In genomic region chr3:72144773-72145505, GRCh38 we compare ENCODE assay signal across 1 cellular context.
TF ChIP-seq lines count a peak whose summit lies in the region.

No MANE protein-coding gene starts in this region.

TF ChIP-seq in HepG2, 621 proteins besides CTCF, POLR2A, EP300 and RAD21 (continued from another document and continues in another):
- TF ChIP-seq HNF1A (IDR thresholded peaks at IDR 0.05; ENCODE audit: low read depth) (no peak; the same call in 1 of the 2 replicates), HNF1A (CRISPR knock-in tag; IDR thresholded peaks at IDR 0.05; ENCODE audit: borderline replicate concordance) (peak; percentile 78; the same call in 1 of the 2 replicates), ZSCAN22 (CRISPR knock-in tag; IDR thresholded peaks at IDR 0.05) (no peak), POGZ (CRISPR knock-in tag; IDR thresholded peaks at IDR 0.05) (no peak), TEAD3 (CRISPR knock-in tag; optimal IDR thresholded peaks at IDR 0.05; ENCODE audit: borderline replicate concordance) (peak; percentile 64), HMG20A (CRISPR knock-in tag; IDR thresholded peaks at IDR 0.05; ENCODE audit: borderline replicate concordance) (peak; percentile 64; the same call in 1 of the 2 replicates), ZNF24 (IDR thresholded peaks at IDR 0.05) (no peak), ZNF841 (CRISPR knock-in tag; IDR thresholded peaks at IDR 0.05; ENCODE audit: borderline replicate concordance) (no peak), SOX6 (IDR thresholded peaks at IDR 0.05) (no peak), SOX6 (CRISPR knock-in tag; IDR thresholded peaks at IDR 0.05) (peak; percentile 88), ZNF207 (IDR thresholded peaks at IDR 0.05; ENCODE audit: borderline replicate concordance) (no peak), ZZZ3 (CRISPR knock-in tag; IDR thresholded peaks at IDR 0.05; ENCODE audit: borderline replicate concordance) (no peak), PAWR (CRISPR knock-in tag; IDR thresholded peaks at IDR 0.05; ENCODE audit: borderline replicate concordance) (no peak), ZNF335 (CRISPR knock-in tag; IDR thresholded peaks at IDR 0.05) (no peak), CREBL2 (CRISPR knock-in tag; IDR thresholded peaks at IDR 0.05; ENCODE audit: borderline replicate concordance) (no peak), ZBTB7B (CRISPR knock-in tag; IDR thresholded peaks at IDR 0.05) (peak; percentile 47; the same call in 1 of the 2 replicates), PRDM15 (CRISPR knock-in tag; IDR thresholded peaks at IDR 0.05) (no peak), MEIS2 (CRISPR knock-in tag; IDR thresholded peaks at IDR 0.05) (peak; percentile 87; the same call in 1 of the 2 replicates), ZMYM4 (CRISPR knock-in tag; IDR thresholded peaks at IDR 0.05) (peak; percentile 82), RBM22 (optimal IDR thresholded peaks at IDR 0.05; ENCODE audit: low read length) (no peak), ZNF564 (CRISPR knock-in tag; IDR thresholded peaks at IDR 0.05) (no peak), TEF (CRISPR knock-in tag; IDR thresholded peaks at IDR 0.05) (no peak), MYPOP (CRISPR knock-in tag; IDR thresholded peaks at IDR 0.05) (no peak), TBX2 (CRISPR knock-in tag; IDR thresholded peaks at IDR 0.05; ENCODE audit: borderline replicate concordance) (peak; percentile 88; the same call in 1 of the 2 replicates), JUNB (CRISPR knock-in tag; IDR thresholded peaks at IDR 0.05; ENCODE audit: borderline replicate concordance) (no peak), ATF5 (CRISPR knock-in tag; IDR thresholded peaks at IDR 0.05; ENCODE audit: low read depth) (no peak), ZNF282 (IDR thresholded peaks at IDR 0.05; ENCODE audit: partially characterized antibody) (no peak), CBFB (CRISPR knock-in tag; IDR thresholded peaks at IDR 0.05) (no peak), ZNF549 (CRISPR knock-in tag; IDR thresholded peaks at IDR 0.05) (no peak), DMAP1 (CRISPR knock-in tag; IDR thresholded peaks at IDR 0.05) (no peak)
- TF ChIP-seq, protein P1, sequence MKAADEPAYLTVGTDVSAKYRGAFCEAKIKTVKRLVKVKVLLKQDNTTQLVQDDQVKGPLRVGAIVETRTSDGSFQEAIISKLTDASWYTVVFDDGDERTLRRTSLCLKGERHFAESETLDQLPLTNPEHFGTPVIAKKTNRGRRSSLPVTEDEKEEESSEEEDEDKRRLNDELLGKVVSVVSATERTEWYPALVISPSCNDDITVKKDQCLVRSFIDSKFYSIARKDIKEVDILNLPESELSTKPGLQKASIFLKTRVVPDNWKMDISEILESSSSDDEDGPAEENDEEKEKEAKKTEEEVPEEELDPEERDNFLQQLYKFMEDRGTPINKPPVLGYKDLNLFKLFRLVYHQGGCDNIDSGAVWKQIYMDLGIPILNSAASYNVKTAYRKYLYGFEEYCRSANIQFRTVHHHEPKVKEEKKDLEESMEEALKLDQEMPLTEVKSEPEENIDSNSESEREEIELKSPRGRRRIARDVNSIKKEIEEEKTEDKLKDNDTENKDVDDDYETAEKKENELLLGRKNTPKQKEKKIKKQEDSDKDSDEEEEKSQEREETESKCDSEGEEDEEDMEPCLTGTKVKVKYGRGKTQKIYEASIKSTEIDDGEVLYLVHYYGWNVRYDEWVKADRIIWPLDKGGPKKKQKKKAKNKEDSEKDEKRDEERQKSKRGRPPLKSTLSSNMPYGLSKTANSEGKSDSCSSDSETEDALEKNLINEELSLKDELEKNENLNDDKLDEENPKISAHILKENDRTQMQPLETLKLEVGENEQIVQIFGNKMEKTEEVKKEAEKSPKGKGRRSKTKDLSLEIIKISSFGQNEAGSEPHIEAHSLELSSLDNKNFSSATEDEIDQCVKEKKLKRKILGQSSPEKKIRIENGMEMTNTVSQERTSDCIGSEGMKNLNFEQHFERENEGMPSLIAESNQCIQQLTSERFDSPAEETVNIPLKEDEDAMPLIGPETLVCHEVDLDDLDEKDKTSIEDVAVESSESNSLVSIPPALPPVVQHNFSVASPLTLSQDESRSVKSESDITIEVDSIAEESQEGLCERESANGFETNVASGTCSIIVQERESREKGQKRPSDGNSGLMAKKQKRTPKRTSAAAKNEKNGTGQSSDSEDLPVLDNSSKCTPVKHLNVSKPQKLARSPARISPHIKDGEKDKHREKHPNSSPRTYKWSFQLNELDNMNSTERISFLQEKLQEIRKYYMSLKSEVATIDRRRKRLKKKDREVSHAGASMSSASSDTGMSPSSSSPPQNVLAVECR (CRISPR knock-in tag; IDR thresholded peaks at IDR 0.05; ENCODE audit: borderline replicate concordance), result peak; percentile 42; the same call in 1 of the 2 replicates
- TF ChIP-seq, protein P2, sequence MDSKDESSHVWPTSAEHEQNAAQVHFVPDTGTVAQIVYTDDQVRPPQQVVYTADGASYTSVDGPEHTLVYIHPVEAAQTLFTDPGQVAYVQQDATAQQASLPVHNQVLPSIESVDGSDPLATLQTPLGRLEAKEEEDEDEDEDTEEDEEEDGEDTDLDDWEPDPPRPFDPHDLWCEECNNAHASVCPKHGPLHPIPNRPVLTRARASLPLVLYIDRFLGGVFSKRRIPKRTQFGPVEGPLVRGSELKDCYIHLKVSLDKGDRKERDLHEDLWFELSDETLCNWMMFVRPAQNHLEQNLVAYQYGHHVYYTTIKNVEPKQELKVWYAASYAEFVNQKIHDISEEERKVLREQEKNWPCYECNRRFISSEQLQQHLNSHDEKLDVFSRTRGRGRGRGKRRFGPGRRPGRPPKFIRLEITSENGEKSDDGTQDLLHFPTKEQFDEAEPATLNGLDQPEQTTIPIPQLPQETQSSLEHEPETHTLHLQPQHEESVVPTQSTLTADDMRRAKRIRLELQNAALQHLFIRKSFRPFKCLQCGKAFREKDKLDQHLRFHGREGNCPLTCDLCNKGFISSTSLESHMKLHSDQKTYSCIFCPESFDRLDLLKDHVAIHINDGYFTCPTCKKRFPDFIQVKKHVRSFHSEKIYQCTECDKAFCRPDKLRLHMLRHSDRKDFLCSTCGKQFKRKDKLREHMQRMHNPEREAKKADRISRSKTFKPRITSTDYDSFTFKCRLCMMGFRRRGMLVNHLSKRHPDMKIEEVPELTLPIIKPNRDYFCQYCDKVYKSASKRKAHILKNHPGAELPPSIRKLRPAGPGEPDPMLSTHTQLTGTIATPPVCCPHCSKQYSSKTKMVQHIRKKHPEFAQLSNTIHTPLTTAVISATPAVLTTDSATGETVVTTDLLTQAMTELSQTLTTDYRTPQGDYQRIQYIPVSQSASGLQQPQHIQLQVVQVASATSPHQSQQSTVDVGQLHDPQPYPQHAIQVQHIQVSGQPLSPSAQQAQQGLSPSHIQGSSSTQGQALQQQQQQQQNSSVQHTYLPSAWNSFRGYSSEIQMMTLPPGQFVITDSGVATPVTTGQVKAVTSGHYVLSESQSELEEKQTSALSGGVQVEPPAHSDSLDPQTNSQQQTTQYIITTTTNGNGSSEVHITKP (CRISPR knock-in tag; IDR thresholded peaks at IDR 0.05; ENCODE audit: low read depth), result peak; percentile 78; the same call in 1 of the 2 replicates
- TF ChIP-seq, protein P3, sequence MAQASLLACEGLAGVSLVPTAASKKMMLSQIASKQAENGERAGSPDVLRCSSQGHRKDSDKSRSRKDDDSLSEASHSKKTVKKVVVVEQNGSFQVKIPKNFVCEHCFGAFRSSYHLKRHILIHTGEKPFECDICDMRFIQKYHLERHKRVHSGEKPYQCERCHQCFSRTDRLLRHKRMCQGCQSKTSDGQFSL (CRISPR knock-in tag; IDR thresholded peaks at IDR 0.05), result no peak
- TF ChIP-seq, protein P4, sequence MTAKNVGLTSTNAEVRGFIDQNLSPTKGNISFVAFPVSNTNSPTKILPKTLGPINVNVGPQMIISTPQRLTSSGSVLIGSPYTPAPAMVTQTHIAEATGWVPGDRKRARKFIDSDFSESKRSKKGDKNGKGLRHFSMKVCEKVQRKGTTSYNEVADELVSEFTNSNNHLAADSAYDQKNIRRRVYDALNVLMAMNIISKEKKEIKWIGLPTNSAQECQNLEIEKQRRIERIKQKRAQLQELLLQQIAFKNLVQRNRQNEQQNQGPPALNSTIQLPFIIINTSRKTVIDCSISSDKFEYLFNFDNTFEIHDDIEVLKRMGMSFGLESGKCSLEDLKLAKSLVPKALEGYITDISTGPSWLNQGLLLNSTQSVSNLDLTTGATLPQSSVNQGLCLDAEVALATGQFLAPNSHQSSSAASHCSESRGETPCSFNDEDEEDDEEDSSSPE (CRISPR knock-in tag; IDR thresholded peaks at IDR 0.05), result no peak
